ENCODE assay signal across 1 cellular context in the genomic region with DNA sequence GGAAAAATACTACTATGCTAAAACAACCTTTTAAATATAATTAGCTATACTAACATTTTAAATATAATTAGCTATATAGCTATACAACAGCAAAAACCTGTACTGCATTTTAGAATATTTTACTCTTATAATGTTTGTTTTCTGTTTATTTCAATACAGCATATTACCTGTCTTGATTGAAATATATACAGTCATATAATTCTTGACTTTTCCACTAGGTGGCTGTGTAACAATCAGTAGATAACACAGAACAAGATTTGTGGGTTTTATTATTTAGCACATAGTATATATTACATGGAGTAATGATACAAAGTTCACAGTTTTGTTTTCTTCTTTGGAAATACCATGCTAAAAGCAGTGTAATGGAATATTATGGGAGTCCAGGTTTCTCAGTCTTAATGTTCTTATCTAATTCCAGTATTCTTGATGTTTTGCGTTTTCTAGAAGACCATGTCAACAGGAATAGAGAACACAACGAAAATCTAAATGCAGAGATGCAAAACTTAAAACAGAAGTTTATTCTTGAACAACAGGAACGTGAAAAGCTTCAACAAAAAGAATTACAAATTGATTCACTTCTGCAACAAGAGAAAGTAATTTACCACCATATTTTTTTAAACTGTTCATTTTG.
TF ChIP-seq lines count a peak whose summit lies in the region.

No MANE protein-coding gene starts in this region.

TF ChIP-seq in HCT116, 20 proteins besides CTCF, POLR2A, EP300 and RAD21 (continued from another document):
- TF ChIP-seq, protein P1, sequence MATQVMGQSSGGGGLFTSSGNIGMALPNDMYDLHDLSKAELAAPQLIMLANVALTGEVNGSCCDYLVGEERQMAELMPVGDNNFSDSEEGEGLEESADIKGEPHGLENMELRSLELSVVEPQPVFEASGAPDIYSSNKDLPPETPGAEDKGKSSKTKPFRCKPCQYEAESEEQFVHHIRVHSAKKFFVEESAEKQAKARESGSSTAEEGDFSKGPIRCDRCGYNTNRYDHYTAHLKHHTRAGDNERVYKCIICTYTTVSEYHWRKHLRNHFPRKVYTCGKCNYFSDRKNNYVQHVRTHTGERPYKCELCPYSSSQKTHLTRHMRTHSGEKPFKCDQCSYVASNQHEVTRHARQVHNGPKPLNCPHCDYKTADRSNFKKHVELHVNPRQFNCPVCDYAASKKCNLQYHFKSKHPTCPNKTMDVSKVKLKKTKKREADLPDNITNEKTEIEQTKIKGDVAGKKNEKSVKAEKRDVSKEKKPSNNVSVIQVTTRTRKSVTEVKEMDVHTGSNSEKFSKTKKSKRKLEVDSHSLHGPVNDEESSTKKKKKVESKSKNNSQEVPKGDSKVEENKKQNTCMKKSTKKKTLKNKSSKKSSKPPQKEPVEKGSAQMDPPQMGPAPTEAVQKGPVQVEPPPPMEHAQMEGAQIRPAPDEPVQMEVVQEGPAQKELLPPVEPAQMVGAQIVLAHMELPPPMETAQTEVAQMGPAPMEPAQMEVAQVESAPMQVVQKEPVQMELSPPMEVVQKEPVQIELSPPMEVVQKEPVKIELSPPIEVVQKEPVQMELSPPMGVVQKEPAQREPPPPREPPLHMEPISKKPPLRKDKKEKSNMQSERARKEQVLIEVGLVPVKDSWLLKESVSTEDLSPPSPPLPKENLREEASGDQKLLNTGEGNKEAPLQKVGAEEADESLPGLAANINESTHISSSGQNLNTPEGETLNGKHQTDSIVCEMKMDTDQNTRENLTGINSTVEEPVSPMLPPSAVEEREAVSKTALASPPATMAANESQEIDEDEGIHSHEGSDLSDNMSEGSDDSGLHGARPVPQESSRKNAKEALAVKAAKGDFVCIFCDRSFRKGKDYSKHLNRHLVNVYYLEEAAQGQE (IDR thresholded peaks at IDR 0.05; ENCODE audit: low read depth): no peak
